ENCODE assay signal across 13 cellular contexts in genomic region chr1:90317628-90318027, GRCh38.
A peak's percentile ranks its signal among the peaks of the same experiment; 100 is the strongest.
DNase-seq lines count a peak whose midpoint lies in the region; TF ChIP-seq lines count a peak whose summit lies in the region.
"Had no signal": no experiment of that assay in that cellular context is flagged by ENCODE, and none has a peak within 500 bp of the region (broad histone marks: within the 10 kb centered on the region; RNA-seq: fewer than 3 reads in every experiment).

No MANE protein-coding gene starts in this region.

- H2AFZ ChIP-seq in mammary epithelial cell (ENCODE audit: low read depth, low read length): no peak overlapping the region

- no peaks in the 10 kb centered on the region for H3K79me2 ChIP-seq in mammary epithelial cell (ENCODE audit: insufficient read depth, low read length)

- H3K27ac ChIP-seq in breast epithelium: no peak overlapping the region
- no peak overlapping the region for H3K27ac ChIP-seq in mammary epithelial cell (ENCODE audit: insufficient read depth, low read depth, low read length)
- H3K27ac ChIP-seq: BLaER1 treated with 17β-estradiol and CSF1 and Interleukin-3, amounts not matched to agents 10 nM and 100 nM had no signal

- H3K4me2 ChIP-seq in mammary epithelial cell (ENCODE audit: insufficient read depth, low read depth, low read length): peak overlapping the region; percentile 35
- H3K4me2 ChIP-seq: BLaER1 treated with 17β-estradiol and CSF1 and Interleukin-3, amounts not matched to agents 10 nM and 100 nM had no signal

- POLR2A ChIA-PET in MCF 10A (lab: Yijun Ruan, JAX): interaction anchor here (0.7 kb wide), 1 partner anchor 57 kb away, joined by 3 read pairs; no protein-coding TSS in a partner anchor

- H3K27ac Mint-ChIP-seq in MCF 10A (ENCODE audit: low read depth, unreplicated experiment): no peak overlapping the region
- H3K27ac Mint-ChIP-seq: CD4-positive, CD25-positive, alpha-beta regulatory T cell had no signal

- 15% methylated on average over 4 of the region's 4 CpGs for WGBS in mammary epithelial cell (ENCODE audit: low coverage, missing lambda C conversion rate)

- H3K9ac ChIP-seq in mammary epithelial cell (ENCODE audit: insufficient read depth, low read length): no peak overlapping the region
- H3K9ac ChIP-seq: BLaER1 treated with 17β-estradiol and CSF1 and Interleukin-3, amounts not matched to agents 10 nM and 100 nM had no signal

- H3K4me3 Mint-ChIP-seq in MCF 10A (ENCODE audit: unreplicated experiment): no peak overlapping the region
- H3K4me3 Mint-ChIP-seq: CD4-positive, CD25-positive, alpha-beta regulatory T cell had no signal

- H4K20me1 ChIP-seq in mammary epithelial cell (ENCODE audit: insufficient read depth, low read length): no peaks in the 10 kb centered on the region
- H4K20me1 ChIP-seq: BLaER1 treated with 17β-estradiol and CSF1 and Interleukin-3, amounts not matched to agents 10 nM and 100 nM had no signal

- H3K4me1 ChIP-seq in breast epithelium (no peaks in the 10 kb centered on the region), mammary epithelial cell (ENCODE audit: insufficient read depth, low read length) (peaks cover 12% of the 10 kb centered on the region)

- BruUV-seq in MCF 10A (replicated peaks; lab: Mats Ljungman, UMichigan) (no TSS peak), mammary epithelial cell (replicated peaks; lab: Mats Ljungman, UMichigan) (no TSS peak)

- no peaks in the 10 kb centered on the region for H3K36me3 Mint-ChIP-seq in MCF 10A (ENCODE audit: insufficient read depth, unreplicated experiment)
- H3K36me3 Mint-ChIP-seq: CD4-positive, CD25-positive, alpha-beta regulatory T cell had no signal

- in situ Hi-C loops in mammary epithelial cell (cut with MboI; ENCODE audit: low sequenced_read_pairs in 2 of 2): no loop called here

- DNase-seq in MCF 10A (ENCODE audit: unreplicated experiment) (peak; percentile 70), breast epithelium (ENCODE audit: low spot score in 2 of 2) (no peak), NCI-H446 (lab: John Stamatoyannopoulos, UW) (peak; percentile 11 to 56), mammary epithelial cell (peak; percentile 17), SIG-M5 treated with dmso at 0.1 percent for 504 hours (lab: John Stamatoyannopoulos, UW; ENCODE audit: unreplicated experiment) (no peak)
- no peak for DNase-seq in central memory CD4-positive, alpha-beta T cell
- DNase-seq in stimulated activated CD4-positive, alpha-beta T cell treated with anti-CD3 and anti-CD28 coated beads, Interleukin-12 subunit alpha, Interleukin-12 subunit beta, amount 100 ng/mL, for 4 hours: no peak
- DNase-seq: 8988T; ACHN; CD4-positive, CD25-positive, alpha-beta regulatory T cell; DMS53; GF-D8 had no signal

- CTCF ChIA-PET in MCF 10A (lab: Yijun Ruan, JAX) (no interaction called here), mammary epithelial cell (lab: Charles Lee; ENCODE audit: low non-redundant PET) (no interaction called here)

- no peaks in the 10 kb centered on the region for H3K27me3 ChIP-seq in breast epithelium
- no peaks in the 10 kb centered on the region for H3K27me3 ChIP-seq in mammary epithelial cell (ENCODE audit: insufficient read depth, low read length)
- H3K27me3 ChIP-seq: BLaER1 treated with 17β-estradiol and CSF1 and Interleukin-3, amounts not matched to agents 10 nM and 100 nM had no signal

- dilution Hi-C loops in mammary epithelial cell (cut with HindIII; ENCODE audit: low sequenced_read_pairs): no loop called here

- H3K4me1 Mint-ChIP-seq in MCF 10A (ENCODE audit: insufficient read depth, unreplicated experiment): peaks cover 12% of the 10 kb centered on the region
- H3K4me1 Mint-ChIP-seq: CD4-positive, CD25-positive, alpha-beta regulatory T cell had no signal

- no peak for TF ChIP-seq CTCF in MCF 10A (IDR thresholded peaks at IDR 0.05; ENCODE audit: unreplicated experiment)
- TF ChIP-seq CTCF in breast epithelium (IDR thresholded peaks at IDR 0.05): no peak
- TF ChIP-seq CTCF in mammary epithelial cell (conservative IDR thresholded peaks at IDR 0.05 in 1 of 2, IDR thresholded peaks at IDR 0.05 in 1 of 2; ENCODE audit: extremely low read depth in 1 of 2, insufficient read depth in 1 of 2, low read depth in 1 of 2, low read length in 2 of 2): no peak

- H3K36me3 ChIP-seq in breast epithelium (no peaks in the 10 kb centered on the region), mammary epithelial cell (ENCODE audit: insufficient read depth, low read length) (no peaks in the 10 kb centered on the region)
- H3K36me3 ChIP-seq: BLaER1 treated with 17β-estradiol and CSF1 and Interleukin-3, amounts not matched to agents 10 nM and 100 nM had no signal

- H3K9me3 Mint-ChIP-seq in MCF 10A (ENCODE audit: unreplicated experiment): no peaks in the 10 kb centered on the region

- H3K4me3 ChIP-seq in breast epithelium (no peak overlapping the region), mammary epithelial cell (replicated peaks in 1 of 3; ENCODE audit: insufficient read depth in 1 of 3, low read depth in 2 of 3, low read length in 3 of 3) (no peak overlapping the region)
- H3K4me3 ChIP-seq: BLaER1 treated with 17β-estradiol and CSF1 and Interleukin-3, amounts not matched to agents 10 nM and 100 nM had no signal

- H3K9me3 ChIP-seq in breast epithelium (no peaks in the 10 kb centered on the region), mammary epithelial cell (replicated peaks; ENCODE audit: insufficient read depth, low read length) (no peaks in the 10 kb centered on the region)
- H3K9me3 ChIP-seq: BLaER1 treated with 17β-estradiol and CSF1 and Interleukin-3, amounts not matched to agents 10 nM and 100 nM had no signal

- intact Hi-C loops in MCF 10A (cut with micrococcal nuclease) (no loop called here), breast epithelium (cut with DNase I; ENCODE audit: low total_unique reads) (no loop called here), mammary epithelial cell (cut with micrococcal nuclease) (no loop called here)

- H3K27me3 Mint-ChIP-seq in MCF 10A (ENCODE audit: insufficient read depth, unreplicated experiment): no peaks in the 10 kb centered on the region
- H3K27me3 Mint-ChIP-seq: CD4-positive, CD25-positive, alpha-beta regulatory T cell had no signal

- TF ChIP-seq POLR2A in breast epithelium (IDR thresholded peaks at IDR 0.05): no peak

Comparison
In these comparisons a context has a peak if more than half of its experiments do, and no peak if none do; other contexts are left out.
1. DNase-seq: peak in MCF 10A (single experiment), NCI-H446 (2 of 2) and mammary epithelial cell (single experiment); none in breast epithelium (0 of 2), central memory CD4-positive, alpha-beta T cell (single experiment), SIG-M5 treated with dmso at 0.1 percent for 504 hours (single experiment) and stimulated activated CD4-positive, alpha-beta T cell treated with anti-CD3 and anti-CD28 coated beads, Interleukin-12 subunit alpha, Interleukin-12 subunit beta, amount 100 ng/mL, for 4 hours (single experiment).